In genomic region chr9:109117856-109118801, GRCh38 we compare ENCODE assay signal across 1 cellular context.
TF ChIP-seq lines count a peak whose summit lies in the region.

No MANE protein-coding gene starts in this region.

TF ChIP-seq in HepG2, 621 proteins besides CTCF, POLR2A, EP300 and RAD21 (continues in another document):
- TF ChIP-seq SRSF4 (IDR thresholded peaks at IDR 0.05; ENCODE audit: low read depth, low read length, poor library complexity, severe bottlenecking) (no peak), ERF (CRISPR knock-in tag; IDR thresholded peaks at IDR 0.05) (no peak), MEIS1 (CRISPR knock-in tag; IDR thresholded peaks at IDR 0.05; ENCODE audit: borderline replicate concordance) (no peak), ZNF777 (CRISPR knock-in tag; IDR thresholded peaks at IDR 0.05) (no peak), CREB3 (CRISPR knock-in tag; IDR thresholded peaks at IDR 0.05) (no peak), REXO4 (CRISPR knock-in tag; IDR thresholded peaks at IDR 0.05; ENCODE audit: borderline replicate concordance) (no peak), TEAD3 (CRISPR knock-in tag; optimal IDR thresholded peaks at IDR 0.05; ENCODE audit: borderline replicate concordance) (no peak), RNF219 (CRISPR knock-in tag; IDR thresholded peaks at IDR 0.05) (no peak), ZNF496 (CRISPR knock-in tag; IDR thresholded peaks at IDR 0.05; ENCODE audit: insufficient replicate concordance) (no peak), ZNF232 (CRISPR knock-in tag; IDR thresholded peaks at IDR 0.05; ENCODE audit: borderline replicate concordance) (no peak), HIVEP1 (CRISPR knock-in tag; IDR thresholded peaks at IDR 0.05) (no peak), ZNF484 (CRISPR knock-in tag; IDR thresholded peaks at IDR 0.05; ENCODE audit: borderline replicate concordance, low read depth) (no peak), SRF (IDR thresholded peaks at IDR 0.05; ENCODE audit: low read depth, low read length) (no peak), ZFAT (CRISPR knock-in tag; conservative IDR thresholded peaks at IDR 0.05) (no peak), TP53 (CRISPR knock-in tag; conservative IDR thresholded peaks at IDR 0.05) (no peak), SSRP1 (CRISPR knock-in tag; IDR thresholded peaks at IDR 0.05) (no peak), ZNF547 (CRISPR knock-in tag; IDR thresholded peaks at IDR 0.05) (no peak), ZFX (CRISPR knock-in tag; IDR thresholded peaks at IDR 0.05; ENCODE audit: low read depth) (peak; percentile 41; the same call in 1 of the 2 replicates), FOXK1 (CRISPR knock-in tag; IDR thresholded peaks at IDR 0.05; ENCODE audit: borderline replicate concordance, low read depth) (no peak), SAP130 (CRISPR knock-in tag; IDR thresholded peaks at IDR 0.05; ENCODE audit: low read depth) (peak; percentile 52), ZNF773 (CRISPR knock-in tag; IDR thresholded peaks at IDR 0.05; ENCODE audit: borderline replicate concordance) (no peak), ZNF160 (CRISPR knock-in tag; IDR thresholded peaks at IDR 0.05) (no peak), SIX4 (CRISPR knock-in tag; IDR thresholded peaks at IDR 0.05) (no peak), ZSCAN12 (CRISPR knock-in tag; IDR thresholded peaks at IDR 0.05) (no peak), CEBPB (IDR thresholded peaks at IDR 0.05; ENCODE audit: borderline replicate concordance, low read depth, low read length) (no peak), CREB1 (IDR thresholded peaks at IDR 0.05) (peak; percentile 37; the same call in 1 of the 2 replicates), CREB1 (CRISPR knock-in tag; IDR thresholded peaks at IDR 0.05) (peak; percentile 37; the same call in 1 of the 2 replicates), RBFOX2 (IDR thresholded peaks at IDR 0.05; ENCODE audit: low read depth, low read length) (peak; percentile 6; the same call in 1 of the 2 replicates), ZSCAN21 (CRISPR knock-in tag; IDR thresholded peaks at IDR 0.05; ENCODE audit: borderline replicate concordance) (no peak), KAT7 (CRISPR knock-in tag; IDR thresholded peaks at IDR 0.05; ENCODE audit: borderline replicate concordance) (no peak), ZNF552 (CRISPR knock-in tag; IDR thresholded peaks at IDR 0.05; ENCODE audit: borderline replicate concordance) (no peak), KLF13 (CRISPR knock-in tag; IDR thresholded peaks at IDR 0.05) (no peak), FOXA3 (CRISPR knock-in tag; IDR thresholded peaks at IDR 0.05) (no peak), TFE3 (CRISPR knock-in tag; IDR thresholded peaks at IDR 0.05) (no peak), MZF1 (CRISPR knock-in tag; IDR thresholded peaks at IDR 0.05; ENCODE audit: borderline replicate concordance) (no peak), SNAPC4 (CRISPR knock-in tag; IDR thresholded peaks at IDR 0.05) (0 out of 2 replicates have a peak, but pooled peaks have one; percentile 4), ZBTB49 (CRISPR knock-in tag; IDR thresholded peaks at IDR 0.05; ENCODE audit: borderline replicate concordance) (no peak), FOXO1 (CRISPR knock-in tag; IDR thresholded peaks at IDR 0.05) (no peak), ZNF672 (CRISPR knock-in tag; IDR thresholded peaks at IDR 0.05) (no peak), HNRNPLL (IDR thresholded peaks at IDR 0.05; ENCODE audit: low read depth, low read length, poor library complexity, severe bottlenecking) (no peak), SOX6 (IDR thresholded peaks at IDR 0.05) (no peak), SOX6 (CRISPR knock-in tag; IDR thresholded peaks at IDR 0.05) (0 out of 2 replicates have a peak, but pooled peaks have one; percentile 12), HNF4A (CRISPR knock-in tag; IDR thresholded peaks at IDR 0.05) (0 out of 2 replicates have a peak, but pooled peaks have one; percentile 10), SIN3A (IDR thresholded peaks at IDR 0.05; ENCODE audit: borderline replicate concordance, low read depth, low read length) (peak; percentile 19; the same call in 1 of the 2 replicates), KLF15 (CRISPR knock-in tag; IDR thresholded peaks at IDR 0.05; ENCODE audit: borderline replicate concordance) (no peak), ZNF770 (CRISPR knock-in tag; IDR thresholded peaks at IDR 0.05) (no peak), RFX5 (IDR thresholded peaks at IDR 0.05; ENCODE audit: low read depth, low read length) (peak; percentile 60; the same call in 1 of the 2 replicates), ZNF629 (CRISPR knock-in tag; conservative IDR thresholded peaks at IDR 0.05) (peak; percentile 51; the same call in 1 of the 2 replicates), NR0B2 (CRISPR knock-in tag; IDR thresholded peaks at IDR 0.05) (no peak), ZFP36L1 (CRISPR knock-in tag; IDR thresholded peaks at IDR 0.05) (no peak), REPIN1 (CRISPR knock-in tag; IDR thresholded peaks at IDR 0.05; ENCODE audit: borderline replicate concordance, low read depth) (no peak), ZBTB38 (CRISPR knock-in tag; IDR thresholded peaks at IDR 0.05) (no peak), MED8 (CRISPR knock-in tag; IDR thresholded peaks at IDR 0.05; ENCODE audit: insufficient replicate concordance) (no peak), ZNF274 (CRISPR knock-in tag; IDR thresholded peaks at IDR 0.05) (no peak), THAP11 (CRISPR knock-in tag; IDR thresholded peaks at IDR 0.05) (0 out of 2 replicates have a peak, but pooled peaks have one; percentile 23), ZNF549 (CRISPR knock-in tag; IDR thresholded peaks at IDR 0.05) (no peak), ZFY (CRISPR knock-in tag; IDR thresholded peaks at IDR 0.05) (no peak), MIER2 (CRISPR knock-in tag; IDR thresholded peaks at IDR 0.05) (no peak), HDAC1 (CRISPR knock-in tag; IDR thresholded peaks at IDR 0.05) (no peak), HNRNPK (IDR thresholded peaks at IDR 0.05; ENCODE audit: low read depth, low read length, poor library complexity, severe bottlenecking) (no peak), SPEN (CRISPR knock-in tag; IDR thresholded peaks at IDR 0.05; ENCODE audit: low read depth) (no peak), FOSL2 (CRISPR knock-in tag; IDR thresholded peaks at IDR 0.05) (peak; percentile 91), ZNF335 (CRISPR knock-in tag; IDR thresholded peaks at IDR 0.05) (no peak)
